Comparison of ENCODE assay signal across 17 cellular contexts in the genomic region with DNA sequence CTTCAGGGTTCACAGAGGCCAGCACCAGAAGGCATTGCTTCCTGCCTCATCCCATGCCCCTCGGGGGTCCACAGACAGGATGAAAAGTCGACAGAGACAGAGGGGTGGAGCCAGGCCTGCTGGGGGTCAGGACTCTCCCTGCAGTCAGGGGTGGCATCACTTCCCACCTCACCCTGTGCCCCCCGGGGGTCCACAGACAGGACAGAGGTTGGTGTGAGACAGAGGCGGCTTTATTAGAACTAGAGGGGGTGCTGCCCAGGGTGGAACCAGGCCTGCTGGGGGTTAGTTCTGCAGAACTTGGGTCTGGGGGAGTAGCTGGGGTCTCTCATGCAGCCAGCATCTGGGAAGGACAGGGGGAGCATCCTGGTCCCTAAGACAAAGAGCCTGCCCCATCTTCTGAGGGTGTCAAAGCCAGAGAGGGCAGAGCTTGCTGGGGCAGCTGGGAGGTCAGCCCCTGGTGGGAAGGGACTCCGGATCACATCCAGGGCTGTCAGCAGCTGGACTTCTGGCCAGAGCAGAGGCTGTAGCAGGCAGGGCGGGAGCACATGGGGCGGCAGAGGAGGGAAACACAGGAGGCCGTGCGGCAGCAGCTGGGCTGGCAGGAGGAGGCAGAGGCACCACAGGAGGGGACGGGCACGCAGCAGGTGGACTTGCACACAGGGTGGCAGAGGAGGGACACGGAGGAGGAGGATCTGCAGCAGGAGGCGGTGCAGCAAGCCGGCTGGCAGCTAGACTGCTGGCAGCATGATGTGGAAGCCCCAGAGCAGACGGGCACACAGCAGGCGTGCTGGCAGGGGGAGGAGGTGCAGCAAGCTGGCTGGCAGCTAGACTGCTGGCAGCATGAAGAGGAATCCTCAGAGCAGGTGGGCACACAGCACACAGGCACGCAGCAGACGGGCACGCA. TPM values are rescaled to one million over a fixed set of nuclear protein-coding genes. Genes with fewer than 3 reads are reported as not detected.
DNase-seq lines count a peak whose midpoint lies in the region; ATAC-seq and TF ChIP-seq lines count a peak whose summit lies in the region.
"Not testable (repeated sequence)": the region's sequence is repeated elsewhere in the genome, so short reads cannot be mapped to it uniquely, and the experiment has no call there.
"Had no signal": no experiment of that assay in that cellular context is flagged by ENCODE, and none has a peak within 500 bp of the region (broad histone marks: within the 10 kb centered on the region; RNA-seq: fewer than 3 reads in every experiment).

No MANE protein-coding gene starts in this region.

- H3K4me1 ChIP-seq in neuronal stem cell (ENCODE audit: control insufficient read depth in 2 of 2, insufficient read depth in 1 of 2, low read depth in 1 of 2, low read length in 2 of 2); vagina: not testable (repeated sequence)

- H3K4me1 Mint-ChIP-seq in T-helper 17 cell, result not testable (repeated sequence)

- WGBS in neuronal stem cell (ENCODE audit: extremely low coverage in 2 of 2, insufficient read length in 2 of 2, insufficient replicate concordance in 1 of 2), 2 donors, result no CpG with 5 or more reads among the region's 19 CpGs

- not testable (repeated sequence) for H3K36me3 Mint-ChIP-seq in T-helper 17 cell (ENCODE audit: low read depth)

- not testable (repeated sequence) for H2BK15ac ChIP-seq in neuronal stem cell (ENCODE audit: low read length)

- H3K27me3 ChIP-seq in neuronal stem cell (ENCODE audit: control insufficient read depth in 3 of 3, insufficient read depth in 3 of 3, low read depth in 1 of 3, low read length in 3 of 3); vagina: not testable (repeated sequence)

- H3K23ac ChIP-seq in neuronal stem cell (ENCODE audit: low read depth, low read length, poor library complexity), result peak overlapping the region; percentile 73

- H2BK12ac ChIP-seq in neuronal stem cell (ENCODE audit: low read length), result peak overlapping the region; percentile 94

- not testable (repeated sequence) for H3K36me3 ChIP-seq in neuronal stem cell (replicated peaks in 1 of 2; ENCODE audit: control insufficient read depth in 2 of 2, insufficient read depth in 2 of 2, low read length in 2 of 2); vagina

- not testable (repeated sequence) for H3K79me1 ChIP-seq in neuronal stem cell (ENCODE audit: low read depth, low read length)

- H3K4me3 Mint-ChIP-seq in T-helper 17 cell, result not testable (repeated sequence)

- not testable (repeated sequence) for TF ChIP-seq POLR2A in vagina (IDR thresholded peaks at IDR 0.05)

- H4K8ac ChIP-seq in neuronal stem cell (ENCODE audit: low read depth, low read length), result not testable (repeated sequence)

- H3K9ac ChIP-seq in neuronal stem cell (ENCODE audit: low read depth, low read length, poor library complexity), result not testable (repeated sequence)

- H2AFZ ChIP-seq in neuronal stem cell (ENCODE audit: low read length), result not testable (repeated sequence)

- not testable (repeated sequence) for H2BK5ac ChIP-seq in neuronal stem cell (ENCODE audit: low read length)

- not testable (repeated sequence) for H4K91ac ChIP-seq in neuronal stem cell (ENCODE audit: low read depth, low read length, poor library complexity)

- peak overlapping the region; percentile 87 for H3K18ac ChIP-seq in neuronal stem cell (ENCODE audit: low read length)

- DNase-seq in DMS53 (lab: John Stamatoyannopoulos, UW) (peak; percentile 26), NCI-H1694 (lab: John Stamatoyannopoulos, UW) (peak; percentile 71), ecto neural progenitor cell (ENCODE audit: low spot score) (peak; percentile 27), vagina (ENCODE audit: extremely low spot score in 2 of 2) (peak; percentile 54 to 93)
- not testable (repeated sequence) for DNase-seq in T-helper 17 cell; left ventricle myocardium superior; neuronal stem cell (ENCODE audit: low spot score)

- not testable (repeated sequence) for H3K4ac ChIP-seq in neuronal stem cell (ENCODE audit: low read length)

- intact Hi-C loops in left ventricle myocardium superior (cut with micrococcal nuclease); vagina (cut with DNase I): not testable (repeated sequence)

- H3K4me2 ChIP-seq in neuronal stem cell (ENCODE audit: insufficient read depth, low read length, poor library complexity, severe bottlenecking), result not testable (repeated sequence)

- not testable (repeated sequence) for ATAC-seq in T-helper 17 cell
- peak; percentile 12 for ATAC-seq in left ventricle myocardium superior

- H3K27ac Mint-ChIP-seq in T-helper 17 cell, result peak overlapping the region; percentile 27

- not testable (repeated sequence) for H3K27ac ChIP-seq in neuronal stem cell (replicated peaks; ENCODE audit: low read length); vagina

- H3K9me3 ChIP-seq in T-helper 17 cell (ENCODE audit: control insufficient read depth, low read length, poor library complexity, severe bottlenecking); neuronal stem cell (replicated peaks in 1 of 2; ENCODE audit: control insufficient read depth in 2 of 2, insufficient read depth in 1 of 2, low read depth in 1 of 2, low read length in 2 of 2); vagina: not testable (repeated sequence)

- not testable (repeated sequence) for TF ChIP-seq CTCF in vagina (IDR thresholded peaks at IDR 0.05)

- not testable (repeated sequence) for H2BK120ac ChIP-seq in neuronal stem cell (ENCODE audit: low read depth, low read length)

- H3K27me3 Mint-ChIP-seq in T-helper 17 cell, result peaks cover 28% of the 10 kb centered on the region

- peak overlapping the region; percentile 75 for H2AK5ac ChIP-seq in neuronal stem cell (ENCODE audit: low read depth, low read length)

- H3K14ac ChIP-seq in neuronal stem cell (ENCODE audit: low read length), result peak overlapping the region; percentile 89

- not testable (repeated sequence) for H3K4me3 ChIP-seq in neuronal stem cell (ENCODE audit: low read length in 2 of 2); vagina

RNA-seq across cellular contexts. Expression of a gene that starts 1.2 kb away (rescaled TPM):
- not detected for total RNA-seq in T-helper 17 cell
- total RNA-seq in left ventricle myocardium superior, result not detected
- 0.06 TPM for polyA plus RNA-seq in neuronal stem cell (2013, experiment 1 of 2)
- polyA plus RNA-seq in neuronal stem cell (2013, experiment 2 of 2), result not detected
- total RNA-seq in vagina, result not detected
- total RNA-seq: CD8-positive, alpha-beta T cell; Daoy; H7; HT-29; K562; MCF 10A; NCI-H460; OCI-LY7; Peyer's patch had no signal
- polyA plus RNA-seq: K562 had no signal

RNA-seq across cellular contexts. Expression of a gene that starts 9.2 kb away (rescaled TPM):
- not detected for total RNA-seq in T-helper 17 cell
- not detected for total RNA-seq in left ventricle myocardium superior
- polyA plus RNA-seq in neuronal stem cell (2013, experiment 1 of 2), result not detected
- polyA plus RNA-seq in neuronal stem cell (2013, experiment 2 of 2), result 0.03 TPM
- total RNA-seq in vagina, result not detected
- total RNA-seq: A673; CD8-positive, alpha-beta T cell; Daoy; H7; HT-29; K562; MCF 10A; NCI-H460; OCI-LY7; Peyer's patch had no signal
- polyA plus RNA-seq: K562 had no signal

RNA-seq across cellular contexts. Expression of a gene that starts 10.7 kb away (rescaled TPM):
- not detected for total RNA-seq in T-helper 17 cell
- not detected for total RNA-seq in left ventricle myocardium superior
- not detected for polyA plus RNA-seq in neuronal stem cell (2013, experiment 1 of 2)
- not detected for polyA plus RNA-seq in neuronal stem cell (2013, experiment 2 of 2)
- not detected for total RNA-seq in vagina
- total RNA-seq: A673; CD8-positive, alpha-beta T cell; Daoy; H7; HT-29; K562; MCF 10A; NCI-H460; OCI-LY7; Peyer's patch had no signal
- polyA plus RNA-seq: K562 had no signal

RNA-seq across cellular contexts. Expression of a gene that starts 17.6 kb away (rescaled TPM):
- not detected for total RNA-seq in T-helper 17 cell
- not detected for total RNA-seq in left ventricle myocardium superior
- polyA plus RNA-seq in neuronal stem cell (2013, experiment 1 of 2), result not detected
- 0.01 TPM for polyA plus RNA-seq in neuronal stem cell (2013, experiment 2 of 2)
- not detected for total RNA-seq in vagina
- total RNA-seq: A673; CD8-positive, alpha-beta T cell; Daoy; H7; HT-29; K562; MCF 10A; NCI-H460; OCI-LY7; Peyer's patch had no signal
- polyA plus RNA-seq: K562 had no signal

RNA-seq across cellular contexts. Expression of a gene that starts 20.7 kb away (rescaled TPM):
- total RNA-seq in T-helper 17 cell (not detected), left ventricle myocardium superior (not detected), vagina (not detected)
- not detected for polyA plus RNA-seq in neuronal stem cell (2013, experiment 1 of 2)
- not detected for polyA plus RNA-seq in neuronal stem cell (2013, experiment 2 of 2)
- total RNA-seq: A673; CD8-positive, alpha-beta T cell; Daoy; H7; HT-29; K562; MCF 10A; NCI-H460; OCI-LY7; Peyer's patch had no signal
- polyA plus RNA-seq: K562 had no signal
